9 cellular contexts compared by ENCODE assay signal in genomic region chr19:7652061-7652641, GRCh38. TPM values are rescaled to one million over a fixed set of nuclear protein-coding genes. Genes with fewer than 3 reads are reported as not detected.
DNase-seq lines count a peak whose midpoint lies in the region; ATAC-seq and TF ChIP-seq lines count a peak whose summit lies in the region.
"Had no signal": no experiment of that assay in that cellular context is flagged by ENCODE, and none has a peak within 500 bp of the region (broad histone marks: within the 10 kb centered on the region; RNA-seq: fewer than 3 reads in every experiment).

No MANE protein-coding gene starts in this region.

- peak; percentile 88 for TF ChIP-seq CTCF in fibroblast of villous mesenchyme (IDR thresholded peaks at IDR 0.05; ENCODE audit: insufficient read depth, low read depth, low read length)

- DNase-seq in M059J (ENCODE audit: low read depth) (peak; percentile 71), SIG-M5 treated with dmso at 0.1 percent for 504 hours (lab: John Stamatoyannopoulos, UW; ENCODE audit: unreplicated experiment) (peak; percentile 99), activated gamma-delta T cell (lab: John Stamatoyannopoulos, UW) (peak; percentile 74), fibroblast of villous mesenchyme (ENCODE audit: low read depth) (peak; percentile 88), stromal cell of bone marrow (ENCODE audit: low read depth) (peak; percentile 42)

- peak overlapping the region; percentile 33 for H3K4me3 ChIP-seq in fibroblast of villous mesenchyme (ENCODE audit: low read depth, low read length)
- H3K4me3 ChIP-seq in neuron (ENCODE audit: low read length), result peak overlapping the region; percentile 18

- peak overlapping the region; percentile 34; the same call in 1 of the 2 replicates for H3K9ac ChIP-seq in ES-I3 (ENCODE audit: low read depth, low read length)

- H3K9me3 ChIP-seq in ES-I3 (ENCODE audit: control insufficient read depth, insufficient read depth, low read length) (no peaks in the 10 kb centered on the region), neuron (ENCODE audit: low read length) (no peaks in the 10 kb centered on the region)

- no peak overlapping the region for H2AFZ ChIP-seq in neuron (ENCODE audit: low read depth, low read length)

- ATAC-seq in GM21526 (IDR thresholded peaks at IDR 0.05; ENCODE audit: low FRiP score, unreplicated experiment), result no peak

- no peaks in the 10 kb centered on the region for H3K4me1 ChIP-seq in ES-I3 (ENCODE audit: insufficient read depth, low read length)
- H3K4me1 ChIP-seq in neuron (ENCODE audit: insufficient read depth, low read length), result no peaks in the 10 kb centered on the region

- H3K36me3 ChIP-seq in ES-I3 (ENCODE audit: insufficient read depth, low read length) (no peaks in the 10 kb centered on the region), neuron (ENCODE audit: insufficient read depth, low read length) (no peaks in the 10 kb centered on the region)

- peaks cover 10% of the 10 kb centered on the region for H3K27me3 ChIP-seq in neuron (ENCODE audit: insufficient read depth, low read length)

RNA-seq across cellular contexts. Expression of gene STXBP2, which starts 15.2 kb away (rescaled TPM):
- total RNA-seq in M059J (2014; rRNA removed; shearing (Covaris generic)), result 0.30 and 2.8 TPM in 2 replicates
- total RNA-seq in fibroblast of villous mesenchyme, result 4.2 and 9.9 TPM in 2 replicates

RNA-seq across cellular contexts. Expression of gene RETN, which starts 16.7 kb away (rescaled TPM):
- not detected in 2 replicates for total RNA-seq in M059J (2014; rRNA removed; shearing (Covaris generic))
- not detected in 2 replicates for total RNA-seq in fibroblast of villous mesenchyme
- total RNA-seq: pulmonary artery endothelial cell had no signal

RNA-seq across cellular contexts. Expression of gene PCP2, which starts 18.6 kb away (rescaled TPM):
- total RNA-seq in M059J (2014; rRNA removed; shearing (Covaris generic)), result not detected in 2 replicates
- 0.43 TPM in 1 of 2 replicates, not detected in the other for total RNA-seq in fibroblast of villous mesenchyme
- total RNA-seq: pulmonary artery endothelial cell had no signal

RNA-seq across cellular contexts. Expression of gene PET100, which starts 22.6 kb away (rescaled TPM):
- total RNA-seq in M059J (2014; rRNA removed; shearing (Covaris generic)), result 54.8 and 67.8 TPM in 2 replicates
- 10.4 and 11.9 TPM in 2 replicates for total RNA-seq in fibroblast of villous mesenchyme

RNA-seq across cellular contexts. Expression of gene XAB2, which starts 22.8 kb away (rescaled TPM):
- 26.0 and 38.5 TPM in 2 replicates for total RNA-seq in M059J (2014; rRNA removed; shearing (Covaris generic))
- 32.0 and 34.1 TPM in 2 replicates for total RNA-seq in fibroblast of villous mesenchyme

Comparison
In these comparisons a context has a peak if more than half of its experiments do, and no peak if none do; other contexts are left out.
1. DNase-seq: peak in every context shown above with its lines; median percentile 99 in SIG-M5 treated with dmso at 0.1 percent for 504 hours; 88 in fibroblast of villous mesenchyme; 74 in activated gamma-delta T cell; 71 in M059J; 42 in stromal cell of bone marrow.